ENCODE assay signal across 1 cellular context in the genomic region with DNA sequence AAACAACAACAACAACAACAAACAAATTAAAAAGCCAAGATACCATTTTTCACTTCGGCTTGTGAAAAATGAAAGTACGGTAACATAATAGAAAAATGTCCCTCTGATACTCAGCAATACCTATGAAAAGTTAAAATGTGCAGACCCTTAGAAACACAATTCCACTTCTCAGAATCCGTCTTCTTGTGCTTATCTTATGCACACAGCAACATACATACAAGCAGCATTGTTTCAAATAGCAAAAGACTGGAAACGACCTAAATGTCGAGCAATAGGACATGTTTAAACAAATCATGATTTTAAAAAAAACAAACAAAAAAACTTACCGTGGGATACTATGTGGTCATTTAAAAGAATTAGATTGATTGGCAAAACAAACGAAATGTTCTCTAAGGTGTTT.
TF ChIP-seq lines count a peak whose summit lies in the region.

No MANE protein-coding gene starts in this region.

TF ChIP-seq in K562, 482 proteins besides CTCF, POLR2A, EP300 and RAD21 (continued from another document and continues in another):
- TF ChIP-seq, protein P1, sequence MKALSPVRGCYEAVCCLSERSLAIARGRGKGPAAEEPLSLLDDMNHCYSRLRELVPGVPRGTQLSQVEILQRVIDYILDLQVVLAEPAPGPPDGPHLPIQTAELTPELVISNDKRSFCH (CRISPR knock-in tag; IDR thresholded peaks at IDR 0.05), result no peak
- TF ChIP-seq, protein P1 (tag; IDR thresholded peaks at IDR 0.05), result no peak
- TF ChIP-seq PHF8 (IDR thresholded peaks at IDR 0.05; ENCODE audit: borderline replicate concordance, low read length), result no peak
- TF ChIP-seq, protein P2, sequence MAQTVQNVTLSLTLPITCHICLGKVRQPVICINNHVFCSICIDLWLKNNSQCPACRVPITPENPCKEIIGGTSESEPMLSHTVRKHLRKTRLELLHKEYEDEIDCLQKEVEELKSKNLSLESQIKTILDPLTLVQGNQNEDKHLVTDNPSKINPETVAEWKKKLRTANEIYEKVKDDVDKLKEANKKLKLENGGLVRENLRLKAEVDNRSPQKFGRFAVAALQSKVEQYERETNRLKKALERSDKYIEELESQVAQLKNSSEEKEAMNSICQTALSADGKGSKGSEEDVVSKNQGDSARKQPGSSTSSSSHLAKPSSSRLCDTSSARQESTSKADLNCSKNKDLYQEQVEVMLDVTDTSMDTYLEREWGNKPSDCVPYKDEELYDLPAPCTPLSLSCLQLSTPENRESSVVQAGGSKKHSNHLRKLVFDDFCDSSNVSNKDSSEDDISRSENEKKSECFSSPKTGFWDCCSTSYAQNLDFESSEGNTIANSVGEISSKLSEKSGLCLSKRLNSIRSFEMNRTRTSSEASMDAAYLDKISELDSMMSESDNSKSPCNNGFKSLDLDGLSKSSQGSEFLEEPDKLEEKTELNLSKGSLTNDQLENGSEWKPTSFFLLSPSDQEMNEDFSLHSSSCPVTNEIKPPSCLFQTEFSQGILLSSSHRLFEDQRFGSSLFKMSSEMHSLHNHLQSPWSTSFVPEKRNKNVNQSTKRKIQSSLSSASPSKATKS (CRISPR knock-in tag; IDR thresholded peaks at IDR 0.05), result no peak
- TF ChIP-seq RFX7 (CRISPR knock-in tag; IDR thresholded peaks at IDR 0.05), result no peak
- TF ChIP-seq HCFC1 (IDR thresholded peaks at IDR 0.05; ENCODE audit: low read depth, low read length), result no peak
- no peak for TF ChIP-seq NCOA6 (IDR thresholded peaks at IDR 0.05)
- no peak for TF ChIP-seq BDP1 (IDR thresholded peaks at IDR 0.05; ENCODE audit: insufficient read depth, insufficient read length)
- TF ChIP-seq MTA2 (IDR thresholded peaks at IDR 0.05; ENCODE audit: low read depth), result peak; percentile 28; the same call in 1 of the 2 replicates
- TF ChIP-seq RNF2 (IDR thresholded peaks at IDR 0.05), result no peak
- TF ChIP-seq, protein P3, sequence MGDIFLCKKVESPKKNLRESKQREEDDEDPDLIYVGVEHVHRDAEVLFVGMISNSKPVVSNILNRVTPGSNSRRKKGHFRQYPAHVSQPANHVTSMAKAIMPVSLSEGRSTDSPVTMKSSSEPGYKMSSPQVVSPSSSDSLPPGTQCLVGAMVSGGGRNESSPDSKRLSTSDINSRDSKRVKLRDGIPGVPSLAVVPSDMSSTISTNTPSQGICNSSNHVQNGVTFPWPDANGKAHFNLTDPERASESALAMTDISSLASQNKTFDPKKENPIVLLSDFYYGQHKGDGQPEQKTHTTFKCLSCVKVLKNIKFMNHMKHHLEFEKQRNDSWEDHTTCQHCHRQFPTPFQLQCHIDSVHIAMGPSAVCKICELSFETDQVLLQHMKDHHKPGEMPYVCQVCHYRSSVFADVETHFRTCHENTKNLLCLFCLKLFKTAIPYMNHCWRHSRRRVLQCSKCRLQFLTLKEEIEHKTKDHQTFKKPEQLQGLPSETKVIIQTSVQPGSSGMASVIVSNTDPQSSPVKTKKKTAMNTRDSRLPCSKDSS (IDR thresholded peaks at IDR 0.05; ENCODE audit: low read depth, partially characterized antibody), result no peak
- no peak for TF ChIP-seq SPI1 (IDR thresholded peaks at IDR 0.05; ENCODE audit: borderline replicate concordance, low read depth, low read length)
- TF ChIP-seq ZZZ3 (IDR thresholded peaks at IDR 0.05), result no peak
- TF ChIP-seq DPF2 (IDR thresholded peaks at IDR 0.05), result peak; percentile 50; the same call in 1 of the 2 replicates
- TF ChIP-seq ZNF766 (CRISPR knock-in tag; conservative IDR thresholded peaks at IDR 0.05), result no peak
- TF ChIP-seq, protein P4, sequence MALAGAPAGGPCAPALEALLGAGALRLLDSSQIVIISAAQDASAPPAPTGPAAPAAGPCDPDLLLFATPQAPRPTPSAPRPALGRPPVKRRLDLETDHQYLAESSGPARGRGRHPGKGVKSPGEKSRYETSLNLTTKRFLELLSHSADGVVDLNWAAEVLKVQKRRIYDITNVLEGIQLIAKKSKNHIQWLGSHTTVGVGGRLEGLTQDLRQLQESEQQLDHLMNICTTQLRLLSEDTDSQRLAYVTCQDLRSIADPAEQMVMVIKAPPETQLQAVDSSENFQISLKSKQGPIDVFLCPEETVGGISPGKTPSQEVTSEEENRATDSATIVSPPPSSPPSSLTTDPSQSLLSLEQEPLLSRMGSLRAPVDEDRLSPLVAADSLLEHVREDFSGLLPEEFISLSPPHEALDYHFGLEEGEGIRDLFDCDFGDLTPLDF (CRISPR knock-in tag; IDR thresholded peaks at IDR 0.05), result no peak
- TF ChIP-seq SMARCA4 (IDR thresholded peaks at IDR 0.05), result peak; percentile 43; the same call in 1 of the 2 replicates
- no peak for TF ChIP-seq ZNF197 (CRISPR knock-in tag; IDR thresholded peaks at IDR 0.05; ENCODE audit: low read depth)
- TF ChIP-seq BRD4 (IDR thresholded peaks at IDR 0.05), result no peak
- no peak for TF ChIP-seq ELF2 (CRISPR knock-in tag; IDR thresholded peaks at IDR 0.05)
- TF ChIP-seq, protein P5, sequence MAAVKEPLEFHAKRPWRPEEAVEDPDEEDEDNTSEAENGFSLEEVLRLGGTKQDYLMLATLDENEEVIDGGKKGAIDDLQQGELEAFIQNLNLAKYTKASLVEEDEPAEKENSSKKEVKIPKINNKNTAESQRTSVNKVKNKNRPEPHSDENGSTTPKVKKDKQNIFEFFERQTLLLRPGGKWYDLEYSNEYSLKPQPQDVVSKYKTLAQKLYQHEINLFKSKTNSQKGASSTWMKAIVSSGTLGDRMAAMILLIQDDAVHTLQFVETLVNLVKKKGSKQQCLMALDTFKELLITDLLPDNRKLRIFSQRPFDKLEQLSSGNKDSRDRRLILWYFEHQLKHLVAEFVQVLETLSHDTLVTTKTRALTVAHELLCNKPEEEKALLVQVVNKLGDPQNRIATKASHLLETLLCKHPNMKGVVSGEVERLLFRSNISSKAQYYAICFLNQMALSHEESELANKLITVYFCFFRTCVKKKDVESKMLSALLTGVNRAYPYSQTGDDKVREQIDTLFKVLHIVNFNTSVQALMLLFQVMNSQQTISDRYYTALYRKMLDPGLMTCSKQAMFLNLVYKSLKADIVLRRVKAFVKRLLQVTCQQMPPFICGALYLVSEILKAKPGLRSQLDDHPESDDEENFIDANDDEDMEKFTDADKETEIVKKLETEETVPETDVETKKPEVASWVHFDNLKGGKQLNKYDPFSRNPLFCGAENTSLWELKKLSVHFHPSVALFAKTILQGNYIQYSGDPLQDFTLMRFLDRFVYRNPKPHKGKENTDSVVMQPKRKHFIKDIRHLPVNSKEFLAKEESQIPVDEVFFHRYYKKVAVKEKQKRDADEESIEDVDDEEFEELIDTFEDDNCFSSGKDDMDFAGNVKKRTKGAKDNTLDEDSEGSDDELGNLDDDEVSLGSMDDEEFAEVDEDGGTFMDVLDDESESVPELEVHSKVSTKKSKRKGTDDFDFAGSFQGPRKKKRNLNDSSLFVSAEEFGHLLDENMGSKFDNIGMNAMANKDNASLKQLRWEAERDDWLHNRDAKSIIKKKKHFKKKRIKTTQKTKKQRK (IDR thresholded peaks at IDR 0.05; ENCODE audit: borderline replicate concordance, low read depth, low read length), result no peak
- no peak for TF ChIP-seq ZFP1 (CRISPR knock-in tag; IDR thresholded peaks at IDR 0.05)
- no peak for TF ChIP-seq ZNF174 (CRISPR knock-in tag; IDR thresholded peaks at IDR 0.05)
- TF ChIP-seq YY1 (IDR thresholded peaks at IDR 0.05; ENCODE audit: borderline replicate concordance in 1 of 3, control insufficient read depth in 1 of 3, extremely low read depth in 1 of 3, insufficient read depth in 3 of 3, insufficient read length in 1 of 3, insufficient replicate concordance in 2 of 3, low read depth in 1 of 3, low read length in 2 of 3), result no peak
- TF ChIP-seq, protein P6, sequence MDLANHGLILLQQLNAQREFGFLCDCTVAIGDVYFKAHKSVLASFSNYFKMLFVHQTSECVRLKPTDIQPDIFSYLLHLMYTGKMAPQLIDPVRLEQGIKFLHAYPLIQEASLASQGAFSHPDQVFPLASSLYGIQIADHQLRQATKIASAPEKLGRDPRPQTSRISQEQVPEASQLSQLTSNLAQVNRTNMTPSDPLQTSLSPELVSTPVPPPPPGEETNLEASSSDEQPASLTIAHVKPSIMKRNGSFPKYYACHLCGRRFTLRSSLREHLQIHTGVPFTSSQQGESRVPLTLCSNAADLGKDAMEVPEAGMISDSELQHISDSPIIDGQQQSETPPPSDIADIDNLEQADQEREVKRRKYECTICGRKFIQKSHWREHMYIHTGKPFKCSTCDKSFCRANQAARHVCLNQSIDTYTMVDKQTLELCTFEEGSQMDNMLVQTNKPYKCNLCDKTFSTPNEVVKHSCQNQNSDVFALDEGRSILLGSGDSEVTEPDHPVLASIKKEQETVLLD (IDR thresholded peaks at IDR 0.05), result no peak
- TF ChIP-seq OTX1 (CRISPR knock-in tag; IDR thresholded peaks at IDR 0.05), result no peak
- no peak for TF ChIP-seq GATAD2A (IDR thresholded peaks at IDR 0.05)
- TF ChIP-seq IRF2 (CRISPR knock-in tag; IDR thresholded peaks at IDR 0.05), result no peak
- no peak for TF ChIP-seq SIX5 (IDR thresholded peaks at IDR 0.05; ENCODE audit: borderline replicate concordance in 1 of 2, insufficient read depth in 1 of 2, low read depth in 1 of 2, low read length in 2 of 2)
- TF ChIP-seq, protein P7, sequence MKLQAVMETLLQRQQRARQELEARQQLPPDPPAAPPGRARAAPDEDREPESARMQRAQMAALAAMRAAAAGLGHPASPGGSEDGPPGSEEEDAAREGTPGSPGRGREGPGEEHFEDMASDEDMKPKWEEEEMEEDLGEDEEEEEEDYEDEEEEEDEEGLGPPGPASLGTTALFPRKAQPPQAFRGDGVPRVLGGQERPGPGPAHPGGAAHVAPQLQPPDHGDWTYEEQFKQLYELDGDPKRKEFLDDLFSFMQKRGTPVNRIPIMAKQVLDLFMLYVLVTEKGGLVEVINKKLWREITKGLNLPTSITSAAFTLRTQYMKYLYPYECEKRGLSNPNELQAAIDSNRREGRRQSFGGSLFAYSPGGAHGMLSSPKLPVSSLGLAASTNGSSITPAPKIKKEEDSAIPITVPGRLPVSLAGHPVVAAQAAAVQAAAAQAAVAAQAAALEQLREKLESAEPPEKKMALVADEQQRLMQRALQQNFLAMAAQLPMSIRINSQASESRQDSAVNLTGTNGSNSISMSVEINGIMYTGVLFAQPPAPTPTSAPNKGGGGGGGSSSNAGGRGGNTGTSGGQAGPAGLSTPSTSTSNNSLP (IDR thresholded peaks at IDR 0.05; ENCODE audit: borderline replicate concordance, low read depth, low read length), result no peak
- TF ChIP-seq GTF2A2 (tag; IDR thresholded peaks at IDR 0.05), result no peak
- no peak for TF ChIP-seq SRSF9 (IDR thresholded peaks at IDR 0.05; ENCODE audit: borderline replicate concordance, low read depth, low read length)
- TF ChIP-seq SNRNP70 (optimal IDR thresholded peaks at IDR 0.05; ENCODE audit: low read depth, low read length), result no peak
- no peak for TF ChIP-seq CREM (IDR thresholded peaks at IDR 0.05; ENCODE audit: low read depth)
- TF ChIP-seq, protein P8, sequence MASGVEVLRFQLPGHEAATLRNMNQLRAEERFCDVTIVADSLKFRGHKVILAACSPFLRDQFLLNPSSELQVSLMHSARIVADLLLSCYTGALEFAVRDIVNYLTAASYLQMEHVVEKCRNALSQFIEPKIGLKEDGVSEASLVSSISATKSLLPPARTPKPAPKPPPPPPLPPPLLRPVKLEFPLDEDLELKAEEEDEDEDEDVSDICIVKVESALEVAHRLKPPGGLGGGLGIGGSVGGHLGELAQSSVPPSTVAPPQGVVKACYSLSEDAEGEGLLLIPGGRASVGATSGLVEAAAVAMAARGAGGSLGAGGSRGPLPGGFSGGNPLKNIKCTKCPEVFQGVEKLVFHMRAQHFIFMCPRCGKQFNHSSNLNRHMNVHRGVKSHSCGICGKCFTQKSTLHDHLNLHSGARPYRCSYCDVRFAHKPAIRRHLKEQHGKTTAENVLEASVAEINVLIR (CRISPR knock-in tag; IDR thresholded peaks at IDR 0.05), result no peak
- no peak for TF ChIP-seq MCM5 (IDR thresholded peaks at IDR 0.05; ENCODE audit: low read depth)
- no peak for TF ChIP-seq CEBPG (CRISPR knock-in tag; IDR thresholded peaks at IDR 0.05)
- TF ChIP-seq CEBPG (tag; conservative IDR thresholded peaks at IDR 0.05 in 1 of 2, IDR thresholded peaks at IDR 0.05 in 1 of 2), result no peak
- TF ChIP-seq BRCA1 (IDR thresholded peaks at IDR 0.05), result no peak
- no peak for TF ChIP-seq BRCA1 (CRISPR knock-in tag; IDR thresholded peaks at IDR 0.05)
- TF ChIP-seq CHD4 (IDR thresholded peaks at IDR 0.05; ENCODE audit: insufficient read depth, insufficient replicate concordance, low read depth, low read length, poor library complexity, severe bottlenecking), result no peak
- TF ChIP-seq, protein P9, sequence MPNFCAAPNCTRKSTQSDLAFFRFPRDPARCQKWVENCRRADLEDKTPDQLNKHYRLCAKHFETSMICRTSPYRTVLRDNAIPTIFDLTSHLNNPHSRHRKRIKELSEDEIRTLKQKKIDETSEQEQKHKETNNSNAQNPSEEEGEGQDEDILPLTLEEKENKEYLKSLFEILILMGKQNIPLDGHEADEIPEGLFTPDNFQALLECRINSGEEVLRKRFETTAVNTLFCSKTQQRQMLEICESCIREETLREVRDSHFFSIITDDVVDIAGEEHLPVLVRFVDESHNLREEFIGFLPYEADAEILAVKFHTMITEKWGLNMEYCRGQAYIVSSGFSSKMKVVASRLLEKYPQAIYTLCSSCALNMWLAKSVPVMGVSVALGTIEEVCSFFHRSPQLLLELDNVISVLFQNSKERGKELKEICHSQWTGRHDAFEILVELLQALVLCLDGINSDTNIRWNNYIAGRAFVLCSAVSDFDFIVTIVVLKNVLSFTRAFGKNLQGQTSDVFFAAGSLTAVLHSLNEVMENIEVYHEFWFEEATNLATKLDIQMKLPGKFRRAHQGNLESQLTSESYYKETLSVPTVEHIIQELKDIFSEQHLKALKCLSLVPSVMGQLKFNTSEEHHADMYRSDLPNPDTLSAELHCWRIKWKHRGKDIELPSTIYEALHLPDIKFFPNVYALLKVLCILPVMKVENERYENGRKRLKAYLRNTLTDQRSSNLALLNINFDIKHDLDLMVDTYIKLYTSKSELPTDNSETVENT (CRISPR knock-in tag; IDR thresholded peaks at IDR 0.05), result no peak
- no peak for TF ChIP-seq U2AF1 (optimal IDR thresholded peaks at IDR 0.05; ENCODE audit: low read depth, low read length)
- no peak for TF ChIP-seq JUN (IDR thresholded peaks at IDR 0.05; ENCODE audit: borderline replicate concordance, low read depth, low read length)
- no peak for TF ChIP-seq JUN (CRISPR knock-in tag; IDR thresholded peaks at IDR 0.05; ENCODE audit: borderline replicate concordance)
- TF ChIP-seq ZNF347 (CRISPR knock-in tag; IDR thresholded peaks at IDR 0.05; ENCODE audit: low read depth), result no peak
- no peak for TF ChIP-seq ZNF354B (CRISPR knock-in tag; IDR thresholded peaks at IDR 0.05)
- TF ChIP-seq, protein P10, sequence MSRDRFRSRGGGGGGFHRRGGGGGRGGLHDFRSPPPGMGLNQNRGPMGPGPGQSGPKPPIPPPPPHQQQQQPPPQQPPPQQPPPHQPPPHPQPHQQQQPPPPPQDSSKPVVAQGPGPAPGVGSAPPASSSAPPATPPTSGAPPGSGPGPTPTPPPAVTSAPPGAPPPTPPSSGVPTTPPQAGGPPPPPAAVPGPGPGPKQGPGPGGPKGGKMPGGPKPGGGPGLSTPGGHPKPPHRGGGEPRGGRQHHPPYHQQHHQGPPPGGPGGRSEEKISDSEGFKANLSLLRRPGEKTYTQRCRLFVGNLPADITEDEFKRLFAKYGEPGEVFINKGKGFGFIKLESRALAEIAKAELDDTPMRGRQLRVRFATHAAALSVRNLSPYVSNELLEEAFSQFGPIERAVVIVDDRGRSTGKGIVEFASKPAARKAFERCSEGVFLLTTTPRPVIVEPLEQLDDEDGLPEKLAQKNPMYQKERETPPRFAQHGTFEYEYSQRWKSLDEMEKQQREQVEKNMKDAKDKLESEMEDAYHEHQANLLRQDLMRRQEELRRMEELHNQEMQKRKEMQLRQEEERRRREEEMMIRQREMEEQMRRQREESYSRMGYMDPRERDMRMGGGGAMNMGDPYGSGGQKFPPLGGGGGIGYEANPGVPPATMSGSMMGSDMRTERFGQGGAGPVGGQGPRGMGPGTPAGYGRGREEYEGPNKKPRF (IDR thresholded peaks at IDR 0.05; ENCODE audit: low read depth, low read length), result no peak
- no peak for TF ChIP-seq KDM4B (IDR thresholded peaks at IDR 0.05; ENCODE audit: borderline replicate concordance in 2 of 2, low read depth in 1 of 2)
